Comparison of ENCODE assay signal across 8 cellular contexts in genomic region chr5:43601454-43602260, GRCh38. TPM values are rescaled to one million over a fixed set of nuclear protein-coding genes. Genes with fewer than 3 reads are reported as not detected.
DNase-seq lines count a peak whose midpoint lies in the region; ATAC-seq and TF ChIP-seq lines count a peak whose summit lies in the region.

No MANE protein-coding gene starts in this region.

- H3K9me3 Mint-ChIP-seq in activated T-cell treated with anti-CD3 and anti-CD28 coated beads, Interleukin-2, amount 50 U/mL, for 72 hours: no peaks in the 10 kb centered on the region
- no peaks in the 10 kb centered on the region for H3K9me3 Mint-ChIP-seq in naive B cell

- intact Hi-C loops in colonic mucosa (cut with DNase I): loop anchor here (5.0 kb wide), 1 partner anchor 44 kb away; the partner anchor contains the start of gene PAIP1

- no peaks in the 10 kb centered on the region for H3K27me3 ChIP-seq in colonic mucosa

- no peak for DNase-seq in activated T-cell treated with anti-CD3 and anti-CD28 coated beads, Interleukin-2, amount 50 U/mL, for 72 hours
- no peak for DNase-seq in activated T-cell treated with anti-CD3 and anti-CD28 coated beads for 4 hours
- peak; percentile 9 for DNase-seq in NCI-H82 treated with DMSO at 0.1 percent for 48 hours (lab: John Stamatoyannopoulos, UW; ENCODE audit: unreplicated experiment)
- DNase-seq in colonic mucosa: no peak
- DNase-seq in naive B cell: no peak
- no peak for DNase-seq in T-helper 9 cell

- H3K27me3 Mint-ChIP-seq in activated T-cell treated with anti-CD3 and anti-CD28 coated beads, Interleukin-2, amount 50 U/mL, for 72 hours (ENCODE audit: low read depth): no peaks in the 10 kb centered on the region
- no peaks in the 10 kb centered on the region for H3K27me3 Mint-ChIP-seq in naive B cell

- peak overlapping the region; percentile 67 for H3K4me3 ChIP-seq in colonic mucosa

- H3K4me1 Mint-ChIP-seq in activated T-cell treated with anti-CD3 and anti-CD28 coated beads, Interleukin-2, amount 50 U/mL, for 72 hours (ENCODE audit: low read depth): peaks cover 18% of the 10 kb centered on the region
- H3K4me1 Mint-ChIP-seq in naive B cell: peaks cover 31 to 37% (median 35%) of the 10 kb centered on the region in 3 donors

- peak overlapping the region; percentile 66 to 80 for H3K9ac ChIP-seq in colonic mucosa (ENCODE audit: low read depth in 2 of 2, low read length in 2 of 2)

- H3K4me1 ChIP-seq in colonic mucosa: peaks cover 4% of the 10 kb centered on the region

- no peaks in the 10 kb centered on the region for H3K9me3 ChIP-seq in colonic mucosa

- H3K27ac Mint-ChIP-seq in activated T-cell treated with anti-CD3 and anti-CD28 coated beads, Interleukin-2, amount 50 U/mL, for 72 hours: peak overlapping the region; percentile 92
- peak overlapping the region in 5 of 6 donors; percentile 33 to 99 (median 98) for H3K27ac Mint-ChIP-seq in naive B cell

- no peak for ATAC-seq in activated T-cell treated with anti-CD3 and anti-CD28 coated beads, Interleukin-2, amount 50 U/mL, for 72 hours (replicated peaks in 1 of 2)
- peak; percentile 43 for ATAC-seq in HG02885 (IDR thresholded peaks at IDR 0.05; ENCODE audit: poor library complexity, unreplicated experiment)
- no peak for ATAC-seq in naive B cell (ENCODE audit: low read depth in 2 of 2)
- no peak for ATAC-seq in GM19397 (IDR thresholded peaks at IDR 0.05; ENCODE audit: unreplicated experiment)

- H3K27ac ChIP-seq in colonic mucosa: peak overlapping the region; percentile 77

- peak overlapping the region; percentile 80 to 97 for H3K4me3 Mint-ChIP-seq in activated T-cell treated with anti-CD3 and anti-CD28 coated beads, Interleukin-2, amount 50 U/mL, for 72 hours
- peak overlapping the region in 7 of 8 donors; percentile 87 to 99 (median 95) for H3K4me3 Mint-ChIP-seq in naive B cell

- no peak for TF ChIP-seq CTCF in colonic mucosa (IDR thresholded peaks at IDR 0.05)

- H3K36me3 ChIP-seq in colonic mucosa: no peaks in the 10 kb centered on the region

- H3K36me3 Mint-ChIP-seq in activated T-cell treated with anti-CD3 and anti-CD28 coated beads, Interleukin-2, amount 50 U/mL, for 72 hours (ENCODE audit: insufficient read depth in 2 of 2): peaks cover 4 to 16% of the 10 kb centered on the region in 2 donors
- peaks cover 0 to 7% of the 10 kb centered on the region in 2 donors for H3K36me3 Mint-ChIP-seq in naive B cell

RNA-seq across cellular contexts. Expression of gene NNT, which starts 1.3 kb away (rescaled TPM):
- total RNA-seq in activated T-cell treated with anti-CD3 and anti-CD28 coated beads, Interleukin-2, amount 50 U/mL, for 72 hours: 100 to 1,000 TPM; 121 to 138 TPM
- total RNA-seq in colonic mucosa: 100 to 1,000 TPM in 1 of 2 donors, 10 to 100 TPM in 1; 81.3 to 148 TPM
- 10 to 100 TPM; 41.8 to 60.7 (median 45.8) TPM for polyA plus RNA-seq in naive B cell (ENCODE audit: low read depth in 6 of 6)

RNA-seq across cellular contexts. Expression of gene PAIP1, which starts 44.8 kb away (rescaled TPM):
- 10 to 100 TPM; 65.0 to 69.8 TPM for total RNA-seq in activated T-cell treated with anti-CD3 and anti-CD28 coated beads, Interleukin-2, amount 50 U/mL, for 72 hours
- total RNA-seq in colonic mucosa: 10 to 100 TPM; 53.1 to 65.6 TPM
- polyA plus RNA-seq in naive B cell (ENCODE audit: low read depth in 6 of 6): 10 to 100 TPM; 42.2 to 73.4 (median 50.0) TPM
